19 cellular contexts compared by ENCODE assay signal in genomic region chr3:131786386-131786785, GRCh38.
DNase-seq lines count a peak whose midpoint lies in the region; ATAC-seq lines count a peak whose summit lies in the region.
"Had no signal": no experiment of that assay in that cellular context is flagged by ENCODE, and none has a peak within 500 bp of the region (broad histone marks: within the 10 kb centered on the region; RNA-seq: fewer than 3 reads in every experiment).

No MANE protein-coding gene starts in this region.

- H3K36me3 Mint-ChIP-seq in stimulated activated naive B cell treated with anti-CD40 and anti-IgM and Interleukin-4, amounts not matched to agents 10 μg/mL and 1 μg/mL and 100 μg/mL, for 72 hours = peaks cover 4 to 5% of the 10 kb centered on the region in 2 donors
- H3K36me3 Mint-ChIP-seq: CD4-positive, CD25-positive, alpha-beta regulatory T cell; T-cell had no signal

- peak; percentile 56 for ATAC-seq in GM18511 (IDR thresholded peaks at IDR 0.05; ENCODE audit: unreplicated experiment)
- ATAC-seq in GM21723 (IDR thresholded peaks at IDR 0.05; ENCODE audit: unreplicated experiment) = peak; percentile 51
- peak; percentile 50 for ATAC-seq in HG03442 (IDR thresholded peaks at IDR 0.05; ENCODE audit: unreplicated experiment)
- peak; percentile 95 to 96 for ATAC-seq in stimulated activated naive B cell treated with anti-CD40 and anti-IgM and Interleukin-4, amounts not matched to agents 10 μg/mL and 1 μg/mL and 100 μg/mL, for 72 hours (replicated peaks)
- no peak for ATAC-seq in HG03039 (IDR thresholded peaks at IDR 0.05; ENCODE audit: unreplicated experiment)
- ATAC-seq: GM23338, T-cell had no signal

- DNase-seq in stimulated activated naive B cell treated with anti-CD40 and anti-IgM and Interleukin-4, amounts not matched to agents 10 μg/mL and 1 μg/mL and 100 μg/mL, for 72 hours = no peak
- DNase-seq in pons (ENCODE audit: low spot score) = no peak
- no peak for DNase-seq in COLO829 (ENCODE audit: low spot score)
- DNase-seq: CD4-positive, CD25-positive, alpha-beta regulatory T cell; COR-L47; H9; NCI-H1092; NCI-H1417 treated with DMSO at 0.1 percent for 48 hours; NCI-H1694 treated with DMSO at 0.1 percent for 48 hours; NCI-H2081; NCI-H2227 treated with DMSO at 0.1 percent for 48 hours; NCI-H526 treated with DMSO at 0.1 percent for 48 hours; SHP77; T-cell had no signal

- H3K27ac Mint-ChIP-seq in stimulated activated naive B cell treated with anti-CD40 and anti-IgM and Interleukin-4, amounts not matched to agents 10 μg/mL and 1 μg/mL and 100 μg/mL, for 72 hours = peak overlapping the region; percentile 73
- H3K27ac Mint-ChIP-seq: CD4-positive, CD25-positive, alpha-beta regulatory T cell; GM23338; H9; T-cell had no signal

- peaks cover 9 to 34% of the 10 kb centered on the region in 2 donors for H3K4me1 Mint-ChIP-seq in stimulated activated naive B cell treated with anti-CD40 and anti-IgM and Interleukin-4, amounts not matched to agents 10 μg/mL and 1 μg/mL and 100 μg/mL, for 72 hours
- H3K4me1 Mint-ChIP-seq: CD4-positive, CD25-positive, alpha-beta regulatory T cell; GM23338; T-cell had no signal

- H3K9me3 Mint-ChIP-seq in stimulated activated naive B cell treated with anti-CD40 and anti-IgM and Interleukin-4, amounts not matched to agents 10 μg/mL and 1 μg/mL and 100 μg/mL, for 72 hours = peaks cover 5 to 10% of the 10 kb centered on the region in 2 donors
- H3K9me3 Mint-ChIP-seq: GM23338, H9 had no signal

- H3K4me3 Mint-ChIP-seq in stimulated activated naive B cell treated with anti-CD40 and anti-IgM and Interleukin-4, amounts not matched to agents 10 μg/mL and 1 μg/mL and 100 μg/mL, for 72 hours = peak overlapping the region; percentile 12 to 29
- H3K4me3 Mint-ChIP-seq: CD4-positive, CD25-positive, alpha-beta regulatory T cell; GM23338; H9; T-cell had no signal

- H3K27me3 Mint-ChIP-seq in stimulated activated naive B cell treated with anti-CD40 and anti-IgM and Interleukin-4, amounts not matched to agents 10 μg/mL and 1 μg/mL and 100 μg/mL, for 72 hours = peaks cover 4 to 14% of the 10 kb centered on the region in 2 donors
